In genomic region chr6:80886475-80886874, GRCh38 we compare ENCODE assay signal across 19 cellular contexts.
A peak's percentile ranks its signal among the peaks of the same experiment; 100 is the strongest.
DNase-seq lines count a peak whose midpoint lies in the region; ATAC-seq and FAIRE-seq lines count a peak whose summit lies in the region.
"Had no signal": no experiment of that assay in that cellular context is flagged by ENCODE, and none has a peak within 500 bp of the region (broad histone marks: within the 10 kb centered on the region; RNA-seq: fewer than 3 reads in every experiment).

No MANE protein-coding gene starts in this region.

- FAIRE-seq in GM18507 (lab: Jason Lieb, UNC) = peak; percentile 38
- FAIRE-seq: GM19239 had no signal

- intact Hi-C loops in left cardiac atrium (cut with DNase I) = no loop called here

- ATAC-seq in GM19395 (IDR thresholded peaks at IDR 0.05; ENCODE audit: unreplicated experiment) = peak; percentile 83
- peak; percentile 90 for ATAC-seq in HG02938 (IDR thresholded peaks at IDR 0.05; ENCODE audit: unreplicated experiment)
- peak; percentile 88 for ATAC-seq in HG03439 (IDR thresholded peaks at IDR 0.05; ENCODE audit: unreplicated experiment)
- no peak for ATAC-seq in left cardiac atrium
- ATAC-seq in GM21390 (IDR thresholded peaks at IDR 0.05; ENCODE audit: unreplicated experiment) = no peak

- no peak for DNase-seq in GM18507 (ENCODE audit: extremely low spot score, insufficient read length, low read depth)
- DNase-seq in left cardiac atrium = no peak
- DNase-seq in NCI-H748 treated with DMSO at 0.1 percent for 48 hours (lab: John Stamatoyannopoulos, UW) = no peak
- DNase-seq in T-helper 1 cell = no peak
- DNase-seq: AML-193, Caco-2, DMS53, KBM-7, NCI-H1048, NCI-H2227 treated with DMSO at 0.1 percent for 48 hours, NCI-H526, OCI-M1, RPMI8226, SJCRH30 had no signal

Comparison
In these comparisons a context has a peak if more than half of its experiments do, and no peak if none do; other contexts are left out.
1. ATAC-seq: peak in GM19395 (single experiment), HG02938 (single experiment) and HG03439 (single experiment); none in left cardiac atrium (0 of 2) and GM21390 (single experiment).